7 cellular contexts compared by ENCODE assay signal in the genomic region with DNA sequence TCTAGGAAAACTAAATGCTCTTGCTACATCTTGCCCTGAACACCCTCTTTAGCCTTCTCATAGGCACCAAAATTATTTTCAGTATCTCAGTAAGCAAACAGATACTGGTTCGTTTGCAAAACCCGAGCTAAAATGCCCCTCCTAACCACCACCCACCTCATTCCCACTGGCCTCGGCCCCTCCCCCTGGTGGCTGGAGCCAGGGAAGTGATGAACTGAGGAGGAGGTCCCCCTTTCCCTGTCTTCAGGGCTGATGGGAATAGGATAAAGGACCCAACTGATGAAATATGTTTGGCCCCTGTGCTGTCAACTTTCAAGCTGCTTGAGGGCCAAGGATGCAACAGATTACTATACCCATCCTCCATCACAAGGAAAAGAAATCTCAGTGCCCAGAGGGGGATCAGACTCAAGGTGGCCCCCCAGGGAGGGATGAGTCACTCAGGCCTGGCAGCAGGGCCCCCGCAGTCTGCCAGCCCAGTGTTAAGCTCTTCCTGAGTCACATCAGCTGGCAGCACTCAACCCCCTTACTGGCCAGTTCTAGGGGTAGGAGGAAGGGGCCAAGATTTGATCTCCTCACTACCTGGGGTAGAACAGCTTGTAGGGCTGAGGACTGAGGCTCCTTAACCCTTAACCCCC. TPM values are rescaled to one million over a fixed set of nuclear protein-coding genes. Genes with fewer than 3 reads are reported as not detected.
DNase-seq lines count a peak whose midpoint lies in the region; ATAC-seq and TF ChIP-seq lines count a peak whose summit lies in the region.

No MANE protein-coding gene starts in this region.

- TF ChIP-seq CTCF in GM23338 (conservative IDR thresholded peaks at IDR 0.05; ENCODE audit: low read depth in 2 of 2) = peak; percentile 22 to 28; a peak in 1 of 4 replicates
- TF ChIP-seq CTCF in fibroblast of mammary gland (conservative IDR thresholded peaks at IDR 0.05; ENCODE audit: control insufficient read depth, insufficient read depth, low read depth, low read length) = peak; percentile 9

- H3K9me2 ChIP-seq in GM23338 (ENCODE audit: insufficient read depth) = no peaks in the 10 kb centered on the region

- ATAC-seq in GM23338 = peak; percentile 10
- no peak for ATAC-seq in T-cell (replicated peaks in 1 of 4)
- no peak for ATAC-seq in HG03108 (IDR thresholded peaks at IDR 0.05; ENCODE audit: unreplicated experiment)
- no peak for ATAC-seq in GM19397 (IDR thresholded peaks at IDR 0.05; ENCODE audit: unreplicated experiment)
- no peak for ATAC-seq in GM21390 (IDR thresholded peaks at IDR 0.05; ENCODE audit: unreplicated experiment)

- H3K27ac Mint-ChIP-seq in GM23338 (peak overlapping the region; percentile 29; the same call in 1 of the 2 replicates), T-cell (peak overlapping the region; percentile 23 to 74)

- H4K20me1 ChIP-seq in GM23338 (replicated peaks; ENCODE audit: insufficient read depth) = peaks cover 16% of the 10 kb centered on the region

- H3K4me3 ChIP-seq in GM23338 (peak overlapping the region; percentile 95), fibroblast of mammary gland (ENCODE audit: control insufficient read depth, low read depth, low read length) (peak overlapping the region; percentile 84), skeletal muscle satellite cell (ENCODE audit: low read length) (peak overlapping the region; percentile 98)

- H3K4me1 Mint-ChIP-seq in GM23338 = peaks cover 18% of the 10 kb centered on the region
- peaks cover 20 to 24% (median 23%) of the 10 kb centered on the region in 3 donors for H3K4me1 Mint-ChIP-seq in T-cell

- H3K9ac ChIP-seq in skeletal muscle satellite cell (ENCODE audit: low read depth, low read length) = peak overlapping the region; percentile 92

- H2AFZ ChIP-seq in GM23338 = no peak overlapping the region

- H3K27ac ChIP-seq in GM23338 (ENCODE audit: low read depth) = no peak overlapping the region

- no peaks in the 10 kb centered on the region; the same call in 1 of the 3 replicates for H3K9me3 Mint-ChIP-seq in GM23338
- H3K9me3 Mint-ChIP-seq in T-cell = no peaks in the 10 kb centered on the region

- peak overlapping the region; percentile 99 for H3K4me2 ChIP-seq in GM23338
- H3K4me2 ChIP-seq in skeletal muscle satellite cell (ENCODE audit: low read length) = peak overlapping the region; percentile 95

- CTCF ChIA-PET in T-cell (lab: Charles Lee) = interaction anchor here (0.5 to 1.8 kb wide), 7 partner anchors 11 to 247 kb away, joined by 3 to 7 read pairs (median 3); a partner anchor contains a TSS

- DNase-seq in GM23338 (ENCODE audit: low spot score) (peak; percentile 40), T-cell (no peak), fibroblast of mammary gland (ENCODE audit: low read depth) (peak; percentile 67)

- H3K9me3 ChIP-seq in skeletal muscle satellite cell (replicated peaks; ENCODE audit: low read length) = no peaks in the 10 kb centered on the region

- peaks cover 13% of the 10 kb centered on the region; the same call in 1 of the 2 replicates for H3K79me2 ChIP-seq in GM23338 (replicated peaks; ENCODE audit: insufficient read depth)

- H3K4me1 ChIP-seq in GM23338 (ENCODE audit: insufficient read depth) (peaks cover 17% of the 10 kb centered on the region), skeletal muscle satellite cell (ENCODE audit: control insufficient read depth, insufficient read depth, low read length) (peaks cover 37% of the 10 kb centered on the region)

- H3F3A ChIP-seq in GM23338 (replicated peaks; ENCODE audit: low read depth) = peaks cover 28% of the 10 kb centered on the region

- H3K27me3 ChIP-seq in GM23338 (ENCODE audit: insufficient read depth) (no peaks in the 10 kb centered on the region), skeletal muscle satellite cell (ENCODE audit: control insufficient read depth, insufficient read depth, low read length) (no peaks in the 10 kb centered on the region)

- H3K36me3 ChIP-seq in GM23338 (ENCODE audit: insufficient read depth) = peaks cover 47% of the 10 kb centered on the region
- peaks cover 60% of the 10 kb centered on the region for H3K36me3 ChIP-seq in skeletal muscle satellite cell (ENCODE audit: insufficient read depth, low read length)

- H3K4me3 Mint-ChIP-seq in GM23338 = peak overlapping the region; percentile 94
- peak overlapping the region; percentile 80 to 90 (median 83) for H3K4me3 Mint-ChIP-seq in T-cell

- peaks cover 15% of the 10 kb centered on the region for H3K27me3 Mint-ChIP-seq in GM23338 (ENCODE audit: insufficient read depth, low read depth, poor library complexity)
- no peaks in the 10 kb centered on the region for H3K27me3 Mint-ChIP-seq in T-cell

- H3K36me3 Mint-ChIP-seq in GM23338 (ENCODE audit: low read depth) = peaks cover 51% of the 10 kb centered on the region
- H3K36me3 Mint-ChIP-seq in T-cell = peaks cover 40% of the 10 kb centered on the region

- POLR2A ChIA-PET in T-cell (lab: Charles Lee) = interaction anchor here in 1 of 2 donors (0.6 to 1.1 kb wide), 2 partner anchors 11 to 23 kb away, joined by 3 to 8 read pairs; no protein-coding TSS in a partner anchor

TF ChIP-seq in GM23338, 12 proteins besides CTCF, POLR2A, EP300 and RAD21 (continues in another document):
- TF ChIP-seq, protein P1, sequence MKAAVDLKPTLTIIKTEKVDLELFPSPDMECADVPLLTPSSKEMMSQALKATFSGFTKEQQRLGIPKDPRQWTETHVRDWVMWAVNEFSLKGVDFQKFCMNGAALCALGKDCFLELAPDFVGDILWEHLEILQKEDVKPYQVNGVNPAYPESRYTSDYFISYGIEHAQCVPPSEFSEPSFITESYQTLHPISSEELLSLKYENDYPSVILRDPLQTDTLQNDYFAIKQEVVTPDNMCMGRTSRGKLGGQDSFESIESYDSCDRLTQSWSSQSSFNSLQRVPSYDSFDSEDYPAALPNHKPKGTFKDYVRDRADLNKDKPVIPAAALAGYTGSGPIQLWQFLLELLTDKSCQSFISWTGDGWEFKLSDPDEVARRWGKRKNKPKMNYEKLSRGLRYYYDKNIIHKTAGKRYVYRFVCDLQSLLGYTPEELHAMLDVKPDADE (IDR thresholded peaks at IDR 0.05) = no peak
- TF ChIP-seq STAT1 (IDR thresholded peaks at IDR 0.05; ENCODE audit: unreplicated experiment) (no peak), EZH2 (IDR thresholded peaks at IDR 0.05; ENCODE audit: low read depth, unreplicated experiment) (no peak), NANOG (IDR thresholded peaks at IDR 0.05; ENCODE audit: borderline replicate concordance) (no peak), ZNF114 (CRISPR knock-in tag; IDR thresholded peaks at IDR 0.05) (no peak), ZNF331 (CRISPR knock-in tag; IDR thresholded peaks at IDR 0.05; ENCODE audit: low read depth) (no peak), POLR2AphosphoS5 (IDR thresholded peaks at IDR 0.05; ENCODE audit: low read depth) (no peak), CREB1 (CRISPR knock-in tag; IDR thresholded peaks at IDR 0.05; ENCODE audit: low read depth) (no peak)
- TF ChIP-seq, protein P2, sequence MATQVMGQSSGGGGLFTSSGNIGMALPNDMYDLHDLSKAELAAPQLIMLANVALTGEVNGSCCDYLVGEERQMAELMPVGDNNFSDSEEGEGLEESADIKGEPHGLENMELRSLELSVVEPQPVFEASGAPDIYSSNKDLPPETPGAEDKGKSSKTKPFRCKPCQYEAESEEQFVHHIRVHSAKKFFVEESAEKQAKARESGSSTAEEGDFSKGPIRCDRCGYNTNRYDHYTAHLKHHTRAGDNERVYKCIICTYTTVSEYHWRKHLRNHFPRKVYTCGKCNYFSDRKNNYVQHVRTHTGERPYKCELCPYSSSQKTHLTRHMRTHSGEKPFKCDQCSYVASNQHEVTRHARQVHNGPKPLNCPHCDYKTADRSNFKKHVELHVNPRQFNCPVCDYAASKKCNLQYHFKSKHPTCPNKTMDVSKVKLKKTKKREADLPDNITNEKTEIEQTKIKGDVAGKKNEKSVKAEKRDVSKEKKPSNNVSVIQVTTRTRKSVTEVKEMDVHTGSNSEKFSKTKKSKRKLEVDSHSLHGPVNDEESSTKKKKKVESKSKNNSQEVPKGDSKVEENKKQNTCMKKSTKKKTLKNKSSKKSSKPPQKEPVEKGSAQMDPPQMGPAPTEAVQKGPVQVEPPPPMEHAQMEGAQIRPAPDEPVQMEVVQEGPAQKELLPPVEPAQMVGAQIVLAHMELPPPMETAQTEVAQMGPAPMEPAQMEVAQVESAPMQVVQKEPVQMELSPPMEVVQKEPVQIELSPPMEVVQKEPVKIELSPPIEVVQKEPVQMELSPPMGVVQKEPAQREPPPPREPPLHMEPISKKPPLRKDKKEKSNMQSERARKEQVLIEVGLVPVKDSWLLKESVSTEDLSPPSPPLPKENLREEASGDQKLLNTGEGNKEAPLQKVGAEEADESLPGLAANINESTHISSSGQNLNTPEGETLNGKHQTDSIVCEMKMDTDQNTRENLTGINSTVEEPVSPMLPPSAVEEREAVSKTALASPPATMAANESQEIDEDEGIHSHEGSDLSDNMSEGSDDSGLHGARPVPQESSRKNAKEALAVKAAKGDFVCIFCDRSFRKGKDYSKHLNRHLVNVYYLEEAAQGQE (IDR thresholded peaks at IDR 0.05; ENCODE audit: unreplicated experiment) = no peak

RNA-seq across cellular contexts. Expression of a gene that starts 1.7 kb away (rescaled TPM):
- 25.2 and 25.6 TPM in 2 replicates for total RNA-seq in GM23338 (2014; rRNA removed; shearing (Covaris generic))
- 16.2 and 20.3 TPM in 2 replicates for polyA plus RNA-seq in GM23338 (2016; fragmentation: Nextera tagmentation; extraction: Ambion mirVana)
- total RNA-seq in T-cell = 10 to 100 TPM; 35.8 to 51.0 (median 43.1) TPM
- total RNA-seq in skeletal muscle satellite cell (2012; rRNA removed) = 18.5 and 21.4 TPM in 2 replicates

RNA-seq across cellular contexts. Expression of a gene that starts 10.3 kb away (rescaled TPM):
- total RNA-seq in GM23338 (2014; rRNA removed; shearing (Covaris generic)) = 15.2 and 17.8 TPM in 2 replicates
- polyA plus RNA-seq in GM23338 (2016; fragmentation: Nextera tagmentation; extraction: Ambion mirVana) = 12.0 and 12.8 TPM in 2 replicates
- total RNA-seq in T-cell = 10 to 100 TPM; 29.9 to 38.4 (median 31.9) TPM
- 3.8 and 5.9 TPM in 2 replicates for total RNA-seq in skeletal muscle satellite cell (2012; rRNA removed)

RNA-seq across cellular contexts. Expression of a gene that starts 26.6 kb away (rescaled TPM):
- 0.59 and 4.5 TPM in 2 replicates for total RNA-seq in GM23338 (2014; rRNA removed; shearing (Covaris generic))
- 0.29 and 0.63 TPM in 2 replicates for polyA plus RNA-seq in GM23338 (2016; fragmentation: Nextera tagmentation; extraction: Ambion mirVana)
- total RNA-seq in T-cell = 1 to 10 TPM in 1 of 5 donors, under 1 TPM in 2, not detected in 2; 0.57 to 1.4 (median 0.58) TPM
- total RNA-seq in skeletal muscle satellite cell (2012; rRNA removed) = not detected in 2 replicates

RNA-seq across cellular contexts. Expression of a gene that starts 32.3 kb away (rescaled TPM):
- total RNA-seq in GM23338 (2014; rRNA removed; shearing (Covaris generic)) = 25.5 and 31.6 TPM in 2 replicates
- polyA plus RNA-seq in GM23338 (2016; fragmentation: Nextera tagmentation; extraction: Ambion mirVana) = 24.9 and 27.8 TPM in 2 replicates
- total RNA-seq in T-cell = 10 to 100 TPM; 11.8 to 19.1 (median 14.0) TPM
- total RNA-seq in skeletal muscle satellite cell (2012; rRNA removed) = 25.3 and 29.7 TPM in 2 replicates

RNA-seq across cellular contexts. Expression of a gene that starts 34.7 kb away (rescaled TPM):
- 68.2 and 77.1 TPM in 2 replicates for total RNA-seq in GM23338 (2014; rRNA removed; shearing (Covaris generic))
- polyA plus RNA-seq in GM23338 (2016; fragmentation: Nextera tagmentation; extraction: Ambion mirVana) = 14.8 and 15.3 TPM in 2 replicates
- 10 to 100 TPM; 26.3 to 43.1 (median 39.4) TPM for total RNA-seq in T-cell
- total RNA-seq in skeletal muscle satellite cell (2012; rRNA removed) = 55.0 and 59.4 TPM in 2 replicates

Comparison
In these comparisons a context has a peak if more than half of its experiments do, and no peak if none do; other contexts are left out.
1. DNase-seq: peak in GM23338 (single experiment) and fibroblast of mammary gland (single experiment); none in T-cell (0 of 34).
2. Peak in every context shown above with its lines, with median percentiles within 50 percentile points of each other: H3K4me3 ChIP-seq.